Comparison of ENCODE assay signal across 19 cellular contexts in the genomic region with DNA sequence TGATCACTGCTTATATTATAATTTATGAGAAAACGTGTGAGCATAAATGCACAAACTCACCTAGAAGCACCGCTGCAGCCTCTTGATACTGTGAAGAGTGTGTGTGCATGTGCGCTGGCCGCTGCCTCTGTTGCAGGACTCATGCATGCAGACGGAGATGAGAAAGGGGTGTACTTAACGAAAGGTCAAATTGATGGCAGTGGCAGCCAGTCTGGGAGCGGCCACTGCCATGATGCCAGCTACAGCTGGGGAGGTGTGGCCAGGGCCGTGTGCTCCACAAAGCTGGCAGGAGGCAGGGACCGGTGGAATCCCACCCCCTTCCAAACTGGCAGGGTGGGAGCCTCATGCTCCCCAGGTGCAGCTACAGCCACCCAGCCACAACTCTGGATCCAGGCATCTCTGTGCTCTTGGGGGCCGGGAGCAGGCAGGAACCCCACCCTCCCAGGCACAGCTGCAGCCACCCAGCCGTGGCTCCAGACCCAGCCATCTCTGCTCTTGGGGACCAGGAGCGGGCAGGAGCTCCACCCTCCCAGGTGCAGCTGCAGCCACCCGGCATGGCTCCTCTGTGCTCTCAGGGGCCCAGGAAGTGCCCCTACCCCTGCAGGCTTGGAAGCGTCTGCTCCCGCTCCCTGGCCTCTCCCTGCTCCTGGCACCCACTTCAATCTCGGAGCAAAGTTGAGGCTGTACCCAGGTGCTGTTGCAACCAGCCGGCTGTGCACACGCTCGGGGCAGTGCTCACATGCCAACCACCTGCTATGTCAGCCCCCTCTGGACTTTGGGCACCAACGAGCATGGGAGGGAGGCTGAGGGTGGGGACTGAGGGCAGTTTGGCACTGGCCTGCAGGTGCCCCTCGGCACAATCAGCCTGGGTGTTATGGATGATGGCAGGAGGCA.
DNase-seq lines count a peak whose midpoint lies in the region; ATAC-seq lines count a peak whose summit lies in the region.
"Had no signal": no experiment of that assay in that cellular context is flagged by ENCODE, and none has a peak within 500 bp of the region (broad histone marks: within the 10 kb centered on the region; RNA-seq: fewer than 3 reads in every experiment).

No MANE protein-coding gene starts in this region.

- peak overlapping the region; percentile 7 to 99 (median 71) for H3K27ac Mint-ChIP-seq in IgD-negative memory B cell

- ATAC-seq in esophagus mucosa (peak; percentile 9), HG03442 (IDR thresholded peaks at IDR 0.05; ENCODE audit: unreplicated experiment) (no peak)
- ATAC-seq: Panc1 had no signal

- peak overlapping the region in 1 of 11 experiments; percentile 22; a peak in 1 of 22 replicates for H3K9ac ChIP-seq in BLaER1 treated with 17β-estradiol and CSF1 and Interleukin-3, amounts not matched to agents 10 nM and 100 nM
- H3K9ac ChIP-seq: SK-N-SH had no signal

- H3K27me3 ChIP-seq in BLaER1 treated with 17β-estradiol and CSF1 and Interleukin-3, amounts not matched to agents 10 nM and 100 nM, result peaks cover 9 to 29% (median 10%) of the 10 kb centered on the region in 11 experiments; a peak in 16 of 22 replicates

- peaks cover 0 to 44% (median 8%) of the 10 kb centered on the region in 11 experiments; a peak in 10 of 22 replicates for H4K20me1 ChIP-seq in BLaER1 treated with 17β-estradiol and CSF1 and Interleukin-3, amounts not matched to agents 10 nM and 100 nM

- peaks cover 27 to 49% (median 34%) of the 10 kb centered on the region in 11 experiments for H3K9me3 ChIP-seq in BLaER1 treated with 17β-estradiol and CSF1 and Interleukin-3, amounts not matched to agents 10 nM and 100 nM (replicated peaks in 1 of 11)
- H3K9me3 ChIP-seq: SK-N-SH had no signal

- H3K4me2 ChIP-seq in BLaER1 treated with 17β-estradiol and CSF1 and Interleukin-3, amounts not matched to agents 10 nM and 100 nM, result peak overlapping the region in 9 of 11 experiments; percentile 15 to 90 (median 83); a peak in 17 of 22 replicates
- H3K4me2 ChIP-seq: SK-N-SH had no signal

- H3K36me3 ChIP-seq in BLaER1 treated with 17β-estradiol and CSF1 and Interleukin-3, amounts not matched to agents 10 nM and 100 nM, result peaks cover 49 to 76% (median 61%) of the 10 kb centered on the region in 11 experiments

- H3K4me1 ChIP-seq in BLaER1 treated with 17β-estradiol and CSF1 and Interleukin-3, amounts not matched to agents 10 nM and 100 nM, result peaks cover 20 to 61% (median 54%) of the 10 kb centered on the region in 10 experiments
- H3K4me1 ChIP-seq: Caco-2 had no signal

- H3K4me1 Mint-ChIP-seq in IgD-negative memory B cell, result peaks cover 37 to 40% (median 38%) of the 10 kb centered on the region in 3 donors

- H3K4me3 Mint-ChIP-seq in IgD-negative memory B cell, result peak overlapping the region in 2 of 4 donors; percentile 59 to 83

- no peaks in the 10 kb centered on the region for H3K9me3 Mint-ChIP-seq in IgD-negative memory B cell

- peak overlapping the region in 3 of 11 experiments; percentile 11 to 86 (median 48); a peak in 4 of 22 replicates for H3K27ac ChIP-seq in BLaER1 treated with 17β-estradiol and CSF1 and Interleukin-3, amounts not matched to agents 10 nM and 100 nM
- H3K27ac ChIP-seq: C4-2B had no signal

- H3K27me3 Mint-ChIP-seq in IgD-negative memory B cell, result no peaks in the 10 kb centered on the region

- H3K4me3 ChIP-seq in BLaER1 treated with 17β-estradiol and CSF1 and Interleukin-3, amounts not matched to agents 10 nM and 100 nM, result peak overlapping the region in 8 of 10 experiments; percentile 18 to 51 (median 29); a peak in 11 of 20 replicates

- peaks cover 1% of the 10 kb centered on the region for H3K36me3 Mint-ChIP-seq in IgD-negative memory B cell

- intact Hi-C loops in posterior vena cava (cut with DNase I), result no loop called here

- DNase-seq in posterior vena cava (ENCODE audit: low spot score) (peak; percentile 70), OCI-M2 (lab: John Stamatoyannopoulos, UW; ENCODE audit: unreplicated experiment) (no peak), NCI-H1417 treated with DMSO at 0.1 percent for 48 hours (lab: John Stamatoyannopoulos, UW) (no peak)
- DNase-seq in activated CD4-positive, alpha-beta T cell treated with anti-CD3 and anti-CD28 coated beads, Interleukin-2, amount 50 U/mL, for 48 hours, result no peak
- DNase-seq: Caco-2, GOT3, MM.1S, NCI-H1105, NCI-H187 treated with DMSO at 0.1 percent for 48 hours, NCI-H446, NCI-H774, Right ventricle myocardium superior, SK-N-SH had no signal
